23 cellular contexts compared by ENCODE assay signal in genomic region chr2:178508646-178509045, GRCh38. TPM values are rescaled to one million over a fixed set of nuclear protein-coding genes. Genes with fewer than 3 reads are reported as not detected.
DNase-seq lines count a peak whose midpoint lies in the region; ATAC-seq, FAIRE-seq and TF ChIP-seq lines count a peak whose summit lies in the region.
"Had no signal": no experiment of that assay in that cellular context is flagged by ENCODE, and none has a peak within 500 bp of the region (broad histone marks: within the 10 kb centered on the region; RNA-seq: fewer than 3 reads in every experiment).

No MANE protein-coding gene starts in this region.

- 89 to 100% (median 96%) methylated on average over 2 of the region's 2 CpGs for WGBS in heart left ventricle, 4 donors
- 89% methylated on average over 2 of the region's 2 CpGs for WGBS in K562 (ENCODE audit: insufficient coverage, low coverage, missing lambda C conversion rate)

- H3K4me1 ChIP-seq in heart left ventricle (no peaks in the 10 kb centered on the region), K562 (replicated peaks in 1 of 2; ENCODE audit: control insufficient read depth in 2 of 2, insufficient read depth in 2 of 2, low read length in 2 of 2) (no peaks in the 10 kb centered on the region)
- H3K4me1 ChIP-seq: A549; BE2C; BLaER1 treated with 17β-estradiol and CSF1 and Interleukin-3, amounts not matched to agents 10 nM and 100 nM had no signal

- H3K9ac ChIP-seq in K562 (ENCODE audit: insufficient read depth in 1 of 2, low read depth in 2 of 2, low read length in 2 of 2): no peak overlapping the region
- H3K9ac ChIP-seq: BLaER1 treated with 17β-estradiol and CSF1 and Interleukin-3, amounts not matched to agents 10 nM and 100 nM had no signal

- H3K4me3 Mint-ChIP-seq in progenitor cell of endocrine pancreas (ENCODE audit: low read depth) (no peak overlapping the region), osteocyte (ENCODE audit: unreplicated experiment) (no peak overlapping the region)
- H3K4me3 Mint-ChIP-seq: CD14-positive monocyte; CD4-positive, alpha-beta T cell; CD8-positive, alpha-beta memory T cell had no signal

- H3K4me2 ChIP-seq in K562 (ENCODE audit: insufficient read depth, low read length): no peak overlapping the region
- H3K4me2 ChIP-seq: A549; BLaER1 treated with 17β-estradiol and CSF1 and Interleukin-3, amounts not matched to agents 10 nM and 100 nM had no signal

- peaks cover 4% of the 10 kb centered on the region for H3K36me3 Mint-ChIP-seq in progenitor cell of endocrine pancreas (ENCODE audit: insufficient read depth)
- H3K36me3 Mint-ChIP-seq in osteocyte (ENCODE audit: unreplicated experiment): peaks cover 29% of the 10 kb centered on the region

- no peaks in the 10 kb centered on the region for H3K79me2 ChIP-seq in K562 (ENCODE audit: control insufficient read depth, insufficient read depth, low read length)

- H2AFZ ChIP-seq in K562 (ENCODE audit: low read depth, low read length): no peak overlapping the region

- H3K9me3 Mint-ChIP-seq in progenitor cell of endocrine pancreas (ENCODE audit: low read depth): no peaks in the 10 kb centered on the region
- H3K9me3 Mint-ChIP-seq in osteocyte (ENCODE audit: unreplicated experiment): no peaks in the 10 kb centered on the region
- H3K9me3 Mint-ChIP-seq: CD4-positive, alpha-beta T cell; CD8-positive, alpha-beta memory T cell had no signal

- TF ChIP-seq CTCF in heart left ventricle (IDR thresholded peaks at IDR 0.05): no peak
- TF ChIP-seq CTCF in K562 (IDR thresholded peaks at IDR 0.05 in 2 of 3, conservative IDR thresholded peaks at IDR 0.05 in 1 of 3; ENCODE audit: insufficient read depth in 2 of 3, low read depth in 1 of 3, low read length in 3 of 3): no peak
- no peak for TF ChIP-seq CTCF in progenitor cell of endocrine pancreas (IDR thresholded peaks at IDR 0.05; ENCODE audit: unreplicated experiment)
- no peak for TF ChIP-seq CTCF in osteocyte (IDR thresholded peaks at IDR 0.05)

- intact Hi-C loops in Right ventricle myocardium inferior (cut with DNase I) (no loop called here), heart left ventricle (cut with DNase I) (no loop called here), K562 (cut with micrococcal nuclease) (no loop called here)

- BruUV-seq in K562 (replicated peaks; lab: Mats Ljungman, UMichigan): no TSS peak

- DNase-seq in Right ventricle myocardium inferior (ENCODE audit: missing footprints): peak; percentile 67
- DNase-seq in heart left ventricle: no peak
- peak; percentile 24 to 50 for DNase-seq in Kasumi-1 (lab: John Stamatoyannopoulos, UW)
- DNase-seq in K562 (ENCODE audit: extremely low read depth in 1 of 4, low spot score in 3 of 4): no peak
- no peak for DNase-seq in progenitor cell of endocrine pancreas (ENCODE audit: low spot score, unreplicated experiment)
- DNase-seq in osteocyte (ENCODE audit: extremely low spot score, unreplicated experiment): no peak
- no peak for DNase-seq in HTR-8/SVneo (ENCODE audit: insufficient read length, low spot score)
- DNase-seq in NCI-H345 (lab: John Stamatoyannopoulos, UW): no peak
- DNase-seq: 8988T; ACHN; BE2C; CD4-positive, alpha-beta T cell; CD8-positive, alpha-beta memory T cell; DMS 273 treated with DMSO at 0.1 percent for 48 hours; DMS79; H7; HCEC 1CT had no signal

- H3K27ac Mint-ChIP-seq in progenitor cell of endocrine pancreas (peak overlapping the region; percentile 54), osteocyte (ENCODE audit: unreplicated experiment) (no peak overlapping the region)
- H3K27ac Mint-ChIP-seq: CD4-positive, alpha-beta T cell had no signal

- H3K27me3 Mint-ChIP-seq in progenitor cell of endocrine pancreas (no peaks in the 10 kb centered on the region), osteocyte (ENCODE audit: unreplicated experiment) (no peaks in the 10 kb centered on the region)
- H3K27me3 Mint-ChIP-seq: CD4-positive, alpha-beta T cell; CD8-positive, alpha-beta memory T cell had no signal

- H3K27ac ChIP-seq in heart left ventricle (no peak overlapping the region), K562 (ENCODE audit: extremely low read depth, low read depth, low read length) (no peak overlapping the region)
- H3K27ac ChIP-seq: A549; BLaER1 treated with 17β-estradiol and CSF1 and Interleukin-3, amounts not matched to agents 10 nM and 100 nM had no signal

- H3K9me1 ChIP-seq in K562 (ENCODE audit: control insufficient read depth, insufficient read depth, low read length): no peaks in the 10 kb centered on the region

- TF ChIP-seq EP300 in K562 (IDR thresholded peaks at IDR 0.05; ENCODE audit: low read length): no peak

- FAIRE-seq in K562 (lab: Jason Lieb, UNC) (no peak), HTR-8/SVneo (lab: Jason Lieb, UNC) (no peak)
- FAIRE-seq: A549, D721Med, GM12892, H1 had no signal

- TF ChIP-seq RAD21 in K562 (CRISPR knock-in tag; conservative IDR thresholded peaks at IDR 0.05 in 1 of 2, IDR thresholded peaks at IDR 0.05 in 1 of 2): no peak

- H3K4me3 ChIP-seq in heart left ventricle (no peak overlapping the region), K562 (no peak overlapping the region)
- H3K4me3 ChIP-seq: A549; BLaER1 treated with 17β-estradiol and CSF1 and Interleukin-3, amounts not matched to agents 10 nM and 100 nM had no signal

- no peak for TF ChIP-seq POLR2A in heart left ventricle (IDR thresholded peaks at IDR 0.05)
- no peak for TF ChIP-seq POLR2A in K562 (conservative IDR thresholded peaks at IDR 0.05)

- no peaks in the 10 kb centered on the region for H3K9me3 ChIP-seq in heart left ventricle
- no peaks in the 10 kb centered on the region for H3K9me3 ChIP-seq in K562 (replicated peaks; ENCODE audit: control insufficient read depth, insufficient read depth, low read depth, low read length)
- H3K9me3 ChIP-seq: A549, BE2C had no signal

- POLR2A ChIA-PET in K562 (lab: Yijun Ruan, JAX): interaction anchor here (0.7 to 1.2 kb wide), 2 partner anchors 10 to 15 kb away, joined by 3 to 5 read pairs; no protein-coding TSS in a partner anchor

- peaks cover 1% of the 10 kb centered on the region for H3K4me1 Mint-ChIP-seq in progenitor cell of endocrine pancreas (ENCODE audit: low read depth)
- H3K4me1 Mint-ChIP-seq in osteocyte (ENCODE audit: unreplicated experiment): no peaks in the 10 kb centered on the region

- H3K27me3 ChIP-seq in heart left ventricle (no peaks in the 10 kb centered on the region), K562 (ENCODE audit: control insufficient read depth in 2 of 2, insufficient read depth in 2 of 2, low read length in 2 of 2) (no peaks in the 10 kb centered on the region)
- H3K27me3 ChIP-seq: BE2C; BLaER1 treated with 17β-estradiol and CSF1 and Interleukin-3, amounts not matched to agents 10 nM and 100 nM had no signal

- no peaks in the 10 kb centered on the region for H4K20me1 ChIP-seq in K562 (replicated peaks; ENCODE audit: control insufficient read depth, insufficient read depth, low read length)
- H4K20me1 ChIP-seq: BLaER1 treated with 17β-estradiol and CSF1 and Interleukin-3, amounts not matched to agents 10 nM and 100 nM had no signal

- in situ Hi-C loops in K562 (cut with MboI): no loop called here

- no peak for ATAC-seq in Right ventricle myocardium inferior
- ATAC-seq in heart left ventricle: no peak
- ATAC-seq in K562: peak; percentile 21; the same call in 1 of the 3 replicates
- ATAC-seq: A549 had no signal

- CTCF ChIA-PET in K562 (lab: Yijun Ruan, JAX; ENCODE audit: low intra/inter-chr PET ratio): no interaction called here

- H3K36me3 ChIP-seq in heart left ventricle (peaks cover 0 to 87% (median 48%) of the 10 kb centered on the region in 9 donors), K562 (ENCODE audit: control insufficient read depth, insufficient read depth, low read length) (peaks cover 14% of the 10 kb centered on the region; the same call in 2 of the 3 replicates)
- H3K36me3 ChIP-seq: BE2C had no signal

RNA-seq across cellular contexts. Expression of gene PLEKHA3, which starts 28.4 kb away (rescaled TPM):
- total RNA-seq in Right ventricle myocardium inferior: 36.4 TPM
- total RNA-seq in heart left ventricle: 10 to 100 TPM; 10.2 to 50.4 (median 40.5) TPM
- polyA plus RNA-seq in heart left ventricle: 10 to 100 TPM in 1 of 2 donors, 1 to 10 TPM in 1; 3.0 to 11.0 TPM
- total RNA-seq in K562 (2011; cell fraction: chromatin; rRNA removed; ENCODE audit: low replicate concordance): 7.1 and 8.8 TPM in 2 replicates
- 2.8 and 2.9 TPM in 2 replicates for total RNA-seq in K562 (2011; cell fraction: nucleolus; rRNA removed)
- total RNA-seq in K562 (2011; cell fraction: nucleoplasm; rRNA removed): 6.7 and 16.4 TPM in 2 replicates
- 6.4 and 6.9 TPM in 2 replicates for total RNA-seq in K562 (2014; rRNA removed)
- 11.7 and 18.5 TPM in 2 replicates for total RNA-seq in K562 (2014; rRNA removed; fragmentation: Illumina TruSeq; extraction: Trizol)
- 8.4 and 10.5 TPM in 2 replicates for total RNA-seq in K562 (2015; rRNA removed; fragmentation: Illumina TruSeq; extraction: Trizol)
- total RNA-seq in K562 (2021): 19.6 and 23.4 TPM in 2 replicates
- polyA plus RNA-seq in K562 (2011; rRNA removed): 14.9 and 21.8 TPM in 2 replicates
- 1.6 and 2.8 TPM in 2 replicates for polyA plus RNA-seq in K562 (2011; cell fraction: cytosol; rRNA removed)
- 3.7 and 7.0 TPM in 2 replicates for polyA plus RNA-seq in K562 (2011; cell fraction: nucleus; rRNA removed)
- 6.8 and 7.4 TPM in 2 replicates for polyA plus RNA-seq in K562 (2012)
- polyA plus RNA-seq in K562 (2014; fragmentation: Illumina TruSeq; extraction: Trizol): 6.8 and 8.8 TPM in 2 replicates
- 1 to 10 TPM; 2.3 to 2.6 TPM for polyA plus RNA-seq in K562 (2014; fragmentation: Nextera tagmentation; extraction: Ambion mirVana)
- polyA plus RNA-seq in K562 (2014; rRNA removed): 9.7 and 12.0 TPM in 2 replicates
- 15.1 and 15.8 TPM in 2 replicates for polyA minus RNA-seq in K562 (2011; rRNA and poly(A)+ RNA removed)
- 5.8 and 11.0 TPM in 2 replicates for polyA minus RNA-seq in K562 (2011; cell fraction: cytosol; rRNA and poly(A)+ RNA removed)
- polyA minus RNA-seq in K562 (2011; cell fraction: nucleus; rRNA and poly(A)+ RNA removed): 5.9 and 7.7 TPM in 2 replicates
- 28.2 and 31.0 TPM in 2 replicates for total RNA-seq in progenitor cell of endocrine pancreas
- total RNA-seq in osteocyte: 29.1 and 36.2 TPM in 2 replicates

RNA-seq across cellular contexts. Expression of gene FKBP7, which starts 30.2 kb away (rescaled TPM):
- 9.3 TPM for total RNA-seq in Right ventricle myocardium inferior
- total RNA-seq in heart left ventricle: 10 to 100 TPM in 3 of 9 donors, 1 to 10 TPM in 6; 6.2 to 11.8 (median 9.0) TPM
- 10 to 100 TPM in 1 of 2 donors, 1 to 10 TPM in 1; 5.3 to 10.1 TPM for polyA plus RNA-seq in heart left ventricle
- total RNA-seq in K562 (2011; cell fraction: chromatin; rRNA removed; ENCODE audit: low replicate concordance): 6.4 and 7.4 TPM in 2 replicates
- 5.1 and 7.3 TPM in 2 replicates for total RNA-seq in K562 (2011; cell fraction: nucleolus; rRNA removed)
- 8.4 and 9.8 TPM in 2 replicates for total RNA-seq in K562 (2011; cell fraction: nucleoplasm; rRNA removed)
- total RNA-seq in K562 (2014; rRNA removed): 9.5 and 15.9 TPM in 2 replicates
- total RNA-seq in K562 (2014; rRNA removed; fragmentation: Illumina TruSeq; extraction: Trizol): 12.6 and 13.5 TPM in 2 replicates
- 12.0 and 14.7 TPM in 2 replicates for total RNA-seq in K562 (2015; rRNA removed; fragmentation: Illumina TruSeq; extraction: Trizol)
- 6.1 and 7.0 TPM in 2 replicates for total RNA-seq in K562 (2021)
- polyA plus RNA-seq in K562 (2011; rRNA removed): 16.8 and 19.2 TPM in 2 replicates
- 4.2 and 7.4 TPM in 2 replicates for polyA plus RNA-seq in K562 (2011; cell fraction: cytosol; rRNA removed)
- 5.3 and 9.0 TPM in 2 replicates for polyA plus RNA-seq in K562 (2011; cell fraction: nucleus; rRNA removed)
- 7.0 and 9.1 TPM in 2 replicates for polyA plus RNA-seq in K562 (2012)
- 17.4 and 19.9 TPM in 2 replicates for polyA plus RNA-seq in K562 (2014; fragmentation: Illumina TruSeq; extraction: Trizol)
- polyA plus RNA-seq in K562 (2014; fragmentation: Nextera tagmentation; extraction: Ambion mirVana): 10 to 100 TPM; 19.3 to 23.2 TPM
- polyA plus RNA-seq in K562 (2014; rRNA removed): 19.0 and 22.7 TPM in 2 replicates
- polyA minus RNA-seq in K562 (2011; rRNA and poly(A)+ RNA removed): 12.5 and 13.7 TPM in 2 replicates
- 4.0 and 4.6 TPM in 2 replicates for polyA minus RNA-seq in K562 (2011; cell fraction: cytosol; rRNA and poly(A)+ RNA removed)
- polyA minus RNA-seq in K562 (2011; cell fraction: nucleus; rRNA and poly(A)+ RNA removed): 5.4 and 7.9 TPM in 2 replicates
- 14.0 and 15.8 TPM in 2 replicates for total RNA-seq in progenitor cell of endocrine pancreas
- 49.9 and 57.0 TPM in 2 replicates for total RNA-seq in osteocyte

RNA-seq across cellular contexts. Expression of gene PJVK, which starts 57.5 kb away (rescaled TPM):
- total RNA-seq in Right ventricle myocardium inferior (0.70 TPM), heart left ventricle (1 to 10 TPM in 5 of 9 donors, under 1 TPM in 3, not detected in 1; 0.48 to 1.7 (median 1.5) TPM), K562 (2014; rRNA removed) (0.41 and 0.95 TPM in 2 replicates), K562 (2014; rRNA removed; fragmentation: Illumina TruSeq; extraction: Trizol) (0.41 and 0.73 TPM in 2 replicates), K562 (2015; rRNA removed; fragmentation: Illumina TruSeq; extraction: Trizol) (0.45 and 0.58 TPM in 2 replicates), K562 (2021) (0.78 and 0.87 TPM in 2 replicates), progenitor cell of endocrine pancreas (7.7 and 9.2 TPM in 2 replicates), osteocyte (7.4 TPM in 2 replicates)
- polyA plus RNA-seq in heart left ventricle (1 to 10 TPM in 1 of 2 donors, under 1 TPM in 1; 0.58 to 1.1 TPM), K562 (2011; rRNA removed) (1.5 and 2.6 TPM in 2 replicates), K562 (2014; fragmentation: Illumina TruSeq; extraction: Trizol) (0.43 and 0.71 TPM in 2 replicates), K562 (2014; fragmentation: Nextera tagmentation; extraction: Ambion mirVana) (under 1 TPM; 0.11 to 0.24 TPM), K562 (2014; rRNA removed) (1.2 and 2.1 TPM in 2 replicates)
- total RNA-seq in K562 (2011; cell fraction: chromatin; rRNA removed; ENCODE audit: low replicate concordance): 1.5 and 4.6 TPM in 2 replicates
- 1.5 and 1.8 TPM in 2 replicates for total RNA-seq in K562 (2011; cell fraction: nucleolus; rRNA removed)
- 2.9 and 4.0 TPM in 2 replicates for total RNA-seq in K562 (2011; cell fraction: nucleoplasm; rRNA removed)
- polyA plus RNA-seq in K562 (2011; cell fraction: cytosol; rRNA removed): 0.15 and 0.75 TPM in 2 replicates
- 2.2 and 4.2 TPM in 2 replicates for polyA plus RNA-seq in K562 (2011; cell fraction: nucleus; rRNA removed)
- polyA plus RNA-seq in K562 (2012): 0.70 and 0.96 TPM in 2 replicates
- 1.0 and 1.3 TPM in 2 replicates for polyA minus RNA-seq in K562 (2011; rRNA and poly(A)+ RNA removed)
- 0.91 TPM in 1 of 2 replicates, not detected in the other for polyA minus RNA-seq in K562 (2011; cell fraction: cytosol; rRNA and poly(A)+ RNA removed)
- polyA minus RNA-seq in K562 (2011; cell fraction: nucleus; rRNA and poly(A)+ RNA removed): 1.1 and 2.4 TPM in 2 replicates
- polyA plus RNA-seq: CD14-positive monocyte; CD8-positive, alpha-beta memory T cell had no signal

RNA-seq across cellular contexts. Expression of gene PRKRA, which starts 57.7 kb away (rescaled TPM):
- total RNA-seq in Right ventricle myocardium inferior: 45.4 TPM
- 10 to 100 TPM; 35.2 to 64.3 (median 49.5) TPM for total RNA-seq in heart left ventricle
- 10 to 100 TPM; 40.4 to 49.7 TPM for polyA plus RNA-seq in heart left ventricle
- 68.4 and 99.5 TPM in 2 replicates for total RNA-seq in K562 (2011; cell fraction: chromatin; rRNA removed; ENCODE audit: low replicate concordance)
- 60.4 and 62.4 TPM in 2 replicates for total RNA-seq in K562 (2011; cell fraction: nucleolus; rRNA removed)
- 79.3 and 112 TPM in 2 replicates for total RNA-seq in K562 (2011; cell fraction: nucleoplasm; rRNA removed)
- 78.1 and 103 TPM in 2 replicates for total RNA-seq in K562 (2014; rRNA removed)
- total RNA-seq in K562 (2014; rRNA removed; fragmentation: Illumina TruSeq; extraction: Trizol): 57.2 and 63.0 TPM in 2 replicates
- 54.8 and 62.9 TPM in 2 replicates for total RNA-seq in K562 (2015; rRNA removed; fragmentation: Illumina TruSeq; extraction: Trizol)
- total RNA-seq in K562 (2021): 50.4 and 53.9 TPM in 2 replicates
- 63.9 and 70.6 TPM in 2 replicates for polyA plus RNA-seq in K562 (2011; rRNA removed)
- polyA plus RNA-seq in K562 (2011; cell fraction: cytosol; rRNA removed): 34.5 and 34.8 TPM in 2 replicates
- polyA plus RNA-seq in K562 (2011; cell fraction: nucleus; rRNA removed): 57.3 and 58.6 TPM in 2 replicates
- 42.2 and 48.1 TPM in 2 replicates for polyA plus RNA-seq in K562 (2012)
- polyA plus RNA-seq in K562 (2014; fragmentation: Illumina TruSeq; extraction: Trizol): 43.0 and 52.3 TPM in 2 replicates
- 10 to 100 TPM; 14.1 to 20.4 TPM for polyA plus RNA-seq in K562 (2014; fragmentation: Nextera tagmentation; extraction: Ambion mirVana)
- 46.0 and 46.1 TPM in 2 replicates for polyA plus RNA-seq in K562 (2014; rRNA removed)
- 61.3 and 77.9 TPM in 2 replicates for polyA minus RNA-seq in K562 (2011; rRNA and poly(A)+ RNA removed)
- polyA minus RNA-seq in K562 (2011; cell fraction: cytosol; rRNA and poly(A)+ RNA removed): 32.4 and 41.6 TPM in 2 replicates
- 74.0 and 107 TPM in 2 replicates for polyA minus RNA-seq in K562 (2011; cell fraction: nucleus; rRNA and poly(A)+ RNA removed)
- 92.1 and 97.6 TPM in 2 replicates for total RNA-seq in progenitor cell of endocrine pancreas
- 44.8 and 50.1 TPM in 2 replicates for total RNA-seq in osteocyte

Comparison
In these comparisons a context has a peak if more than half of its experiments do, and no peak if none do; other contexts are left out.
1. DNase-seq: peak in Right ventricle myocardium inferior (single experiment) and Kasumi-1 (2 of 2); none in heart left ventricle (0 of 5), K562 (0 of 4), progenitor cell of endocrine pancreas (single experiment), osteocyte (single experiment), HTR-8/SVneo (single experiment) and NCI-H345 (single experiment).